ENCODE assay signal across 4 cellular contexts in the genomic region with DNA sequence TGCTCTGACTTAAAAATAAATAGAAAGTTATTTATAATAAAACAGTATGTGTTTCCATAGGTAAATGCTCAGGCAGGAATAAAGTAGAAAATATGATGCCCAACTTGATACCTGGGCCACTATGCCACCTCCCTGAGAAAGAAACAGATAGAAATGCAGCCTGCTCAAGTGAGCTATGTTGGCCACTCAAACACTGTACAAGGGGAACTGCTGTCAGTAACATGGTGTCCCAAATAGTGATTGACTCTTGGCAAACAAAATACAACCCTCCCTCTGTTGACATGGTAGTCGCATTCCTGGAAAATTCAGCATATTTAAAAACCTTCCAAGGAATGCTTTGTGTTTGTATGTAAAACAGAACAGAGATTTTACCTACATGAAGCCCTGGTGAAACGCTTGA.
"Had no signal": no experiment of that assay in that cellular context is flagged by ENCODE, and none has a peak within 500 bp of the region (broad histone marks: within the 10 kb centered on the region; RNA-seq: fewer than 3 reads in every experiment).

No MANE protein-coding gene starts in this region.

- H3K27ac ChIP-seq: HL-60 had no signal

- ATAC-seq: HepG2, K562 had no signal

- H3K4me3 ChIP-seq: K562 had no signal

- DNase-seq: IMR-90 had no signal
